15 cellular contexts compared by ENCODE assay signal in genomic region chr16:68736561-68736960, GRCh38. TPM values are rescaled to one million over a fixed set of nuclear protein-coding genes. Genes with fewer than 3 reads are reported as not detected.
DNase-seq lines count a peak whose midpoint lies in the region; ATAC-seq, FAIRE-seq and TF ChIP-seq lines count a peak whose summit lies in the region.
"Had no signal": no experiment of that assay in that cellular context is flagged by ENCODE, and none has a peak within 500 bp of the region (broad histone marks: within the 10 kb centered on the region; RNA-seq: fewer than 3 reads in every experiment).

No MANE protein-coding gene starts in this region.

- no peak overlapping the region for H2AFZ ChIP-seq in astrocyte (ENCODE audit: low read depth, low read length)

- H3K27ac Mint-ChIP-seq in astrocyte (ENCODE audit: unreplicated experiment) (no peak overlapping the region), type B pancreatic cell (peak overlapping the region; percentile 72)

- H3K36me3 Mint-ChIP-seq in astrocyte (ENCODE audit: low read depth, unreplicated experiment) (peaks cover 2% of the 10 kb centered on the region), type B pancreatic cell (peaks cover 6% of the 10 kb centered on the region)

- H3K4me3 ChIP-seq in cardiac muscle cell (peak overlapping the region; percentile 32), astrocyte (ENCODE audit: insufficient read depth, low read depth, low read length) (no peak overlapping the region), mucosa of rectum (ENCODE audit: low read length in 2 of 2) (peak overlapping the region; percentile 80 to 83), heart right ventricle (no peak overlapping the region)

- no peak for DNase-seq in cardiac muscle cell (ENCODE audit: low read depth in 1 of 2, low spot score in 1 of 2)
- DNase-seq in Right ventricle myocardium inferior (ENCODE audit: missing footprints), result no peak
- DNase-seq in astrocyte (ENCODE audit: low read depth), result no peak
- DNase-seq in type B pancreatic cell (ENCODE audit: extremely low spot score, unreplicated experiment), result no peak
- no peak for DNase-seq in NCI-H524 (lab: John Stamatoyannopoulos, UW)
- DNase-seq in HuH-7.5 (ENCODE audit: low spot score), result no peak
- DNase-seq in heart right ventricle, result no peak
- DNase-seq: activated gamma-delta T cell, dermis blood vessel endothelial cell, EL, foreskin melanocyte, Karpas-422, SIG-M5 had no signal

- H3K27ac ChIP-seq in cardiac muscle cell, result no peak overlapping the region
- no peak overlapping the region for H3K27ac ChIP-seq in astrocyte (ENCODE audit: low read depth, low read length)
- H3K27ac ChIP-seq in mucosa of rectum (ENCODE audit: low read depth in 2 of 2, low read length in 2 of 2), result peak overlapping the region in 1 of 2 donors; percentile 16
- H3K27ac ChIP-seq in heart right ventricle, result no peak overlapping the region

- H3K79me2 ChIP-seq in astrocyte (ENCODE audit: insufficient read depth, low read length), result no peaks in the 10 kb centered on the region

- H3K4me3 Mint-ChIP-seq in astrocyte (ENCODE audit: unreplicated experiment) (peak overlapping the region; percentile 62), type B pancreatic cell (peak overlapping the region; percentile 86)

- H3K9ac ChIP-seq in astrocyte (ENCODE audit: low read length) (no peak overlapping the region), mucosa of rectum (ENCODE audit: low read depth in 1 of 2, low read length in 2 of 2) (peak overlapping the region in 1 of 2 donors; percentile 92)

- 87 to 90% methylated on average over 12 of the region's 12 CpGs for WGBS in heart right ventricle, 2 donors

- no peak for FAIRE-seq in astrocyte (lab: Jason Lieb, UNC)
- FAIRE-seq: GM18507 had no signal

- intact Hi-C loops in Right ventricle myocardium inferior (cut with DNase I) (no loop called here), heart right ventricle (cut with DNase I) (no loop called here)

- H3K4me1 ChIP-seq in cardiac muscle cell (ENCODE audit: low read depth) (no peaks in the 10 kb centered on the region), astrocyte (ENCODE audit: insufficient read depth, low read length) (no peaks in the 10 kb centered on the region), mucosa of rectum (ENCODE audit: control insufficient read depth in 2 of 2, insufficient read depth in 2 of 2, low read length in 2 of 2) (peaks cover 19 to 34% of the 10 kb centered on the region in 2 donors), heart right ventricle (peaks cover 0 to 18% (median 13%) of the 10 kb centered on the region in 9 donors)

- peaks cover 13% of the 10 kb centered on the region for H3K27me3 Mint-ChIP-seq in astrocyte (ENCODE audit: low read depth, unreplicated experiment)
- peaks cover 28% of the 10 kb centered on the region for H3K27me3 Mint-ChIP-seq in type B pancreatic cell

- H3K36me3 ChIP-seq in cardiac muscle cell, result no peaks in the 10 kb centered on the region
- H3K36me3 ChIP-seq in astrocyte (ENCODE audit: insufficient read depth, low read length), result no peaks in the 10 kb centered on the region
- peaks cover 2 to 7% of the 10 kb centered on the region in 2 donors for H3K36me3 ChIP-seq in mucosa of rectum (ENCODE audit: control insufficient read depth in 2 of 2, insufficient read depth in 2 of 2, low read length in 2 of 2)
- H3K36me3 ChIP-seq in heart right ventricle, result no peaks in the 10 kb centered on the region

- peaks cover 18% of the 10 kb centered on the region for H3K4me1 Mint-ChIP-seq in astrocyte (ENCODE audit: low read depth, unreplicated experiment)
- H3K4me1 Mint-ChIP-seq in type B pancreatic cell (ENCODE audit: unreplicated experiment), result peaks cover 28% of the 10 kb centered on the region

- peaks cover 25% of the 10 kb centered on the region for H3K27me3 ChIP-seq in cardiac muscle cell
- peaks cover 30% of the 10 kb centered on the region for H3K27me3 ChIP-seq in astrocyte (ENCODE audit: insufficient read depth, low read length)
- H3K27me3 ChIP-seq in mucosa of rectum (ENCODE audit: control insufficient read depth in 2 of 2, insufficient read depth in 2 of 2, low read length in 2 of 2), result peaks cover 2 to 4% of the 10 kb centered on the region in 2 donors
- H3K27me3 ChIP-seq in heart right ventricle, result peaks cover 26 to 71% (median 61%) of the 10 kb centered on the region in 7 donors

- H3K4me2 ChIP-seq in astrocyte (ENCODE audit: low read length), result no peak overlapping the region

- no peaks in the 10 kb centered on the region for H4K20me1 ChIP-seq in astrocyte (ENCODE audit: insufficient read depth, low read length)

- no peak for TF ChIP-seq CTCF in cardiac muscle cell (IDR thresholded peaks at IDR 0.05; ENCODE audit: low read depth, low read length)
- TF ChIP-seq CTCF in astrocyte (IDR thresholded peaks at IDR 0.05; ENCODE audit: insufficient read depth, low read depth, low read length), result no peak
- TF ChIP-seq CTCF in type B pancreatic cell (conservative IDR thresholded peaks at IDR 0.05), result no peak
- no peak for TF ChIP-seq CTCF in heart right ventricle (IDR thresholded peaks at IDR 0.05)

- H3K9me3 Mint-ChIP-seq in astrocyte (ENCODE audit: unreplicated experiment) (peaks cover 1% of the 10 kb centered on the region), type B pancreatic cell (no peaks in the 10 kb centered on the region)

- H3K9me3 ChIP-seq in cardiac muscle cell (ENCODE audit: low read depth) (no peaks in the 10 kb centered on the region), astrocyte (ENCODE audit: insufficient read depth, low read depth, low read length) (no peaks in the 10 kb centered on the region), mucosa of rectum (ENCODE audit: control insufficient read depth in 2 of 2, low read length in 2 of 2) (no peaks in the 10 kb centered on the region), heart right ventricle (no peaks in the 10 kb centered on the region)

- ATAC-seq in Right ventricle myocardium inferior (no peak), heart right ventricle (no peak)

RNA-seq across cellular contexts. Expression of gene CDH1, which starts 0.5 kb away (rescaled TPM):
- total RNA-seq in cardiac muscle cell (0.74 and 1.4 TPM in 2 replicates), Right ventricle myocardium inferior (not detected), astrocyte (10.7 and 23.8 TPM in 2 replicates), type B pancreatic cell (ENCODE audit: low replicate concordance) (190 and 544 TPM in 2 replicates), heart right ventricle (under 1 TPM in 4 of 10 donors, not detected in 6; 0.28 to 0.82 (median 0.42) TPM)
- polyA plus RNA-seq in cardiac muscle cell (0.09 TPM in 1 of 2 replicates, not detected in the other), heart right ventricle (under 1 TPM in 1 of 2 donors, not detected in 1; 0.01 TPM)

Comparison
In these comparisons a context has a peak if more than half of its experiments do, and no peak if none do; other contexts are left out.
1. H3K4me3 ChIP-seq: peak in cardiac muscle cell (single experiment) and mucosa of rectum (2 of 2); none in astrocyte (single experiment) and heart right ventricle (0 of 10).